ENCODE assay signal across 32 cellular contexts in the genomic region with DNA sequence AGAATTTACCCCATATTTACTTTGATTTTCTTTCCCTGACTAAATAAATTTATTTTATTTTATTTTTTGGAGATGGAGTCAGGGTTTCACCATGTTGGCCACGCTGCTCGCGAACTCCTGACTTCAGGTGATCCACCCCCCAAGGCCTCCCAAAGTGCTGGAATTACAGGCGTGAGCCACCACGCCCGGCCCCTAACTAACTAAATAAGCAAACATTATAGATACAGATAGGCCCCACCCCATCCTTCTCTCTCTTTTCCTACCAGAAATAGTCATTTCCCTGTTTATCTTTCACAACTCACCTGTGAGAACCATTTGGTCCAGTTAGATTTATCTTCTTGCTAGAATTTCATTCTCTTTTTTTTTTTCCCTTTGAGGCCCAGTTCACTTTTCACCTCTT.
"Had no signal": no experiment of that assay in that cellular context is flagged by ENCODE, and none has a peak within 500 bp of the region (broad histone marks: within the 10 kb centered on the region; RNA-seq: fewer than 3 reads in every experiment).

No MANE protein-coding gene starts in this region.

- H3K27ac ChIP-seq: adrenal gland, ascending aorta, body of pancreas, brain microvascular endothelial cell, breast epithelium had no signal

- ATAC-seq: activated naive CD4-positive, alpha-beta T cell treated with anti-CD3 and anti-CD28 coated beads, Interleukin-2, amount 50 U/mL, for 72 hours; activated naive CD8-positive, alpha-beta T cell treated with anti-CD3 and anti-CD28 coated beads, Interleukin-2, amount 50 U/mL, for 24 hours; activated T-cell treated with anti-CD3 and anti-CD28 coated beads, Interleukin-2, amount 50 U/mL, for 4 hours; activated T-cell treated with anti-CD3 and anti-CD28 coated beads, Interleukin-2, amount 50 U/mL, for 72 hours; activated T-helper 17 cell treated with anti-CD3 and anti-CD28 coated beads, Interleukin-2, amount 50 U/mL, for 72 hours; body of pancreas had no signal

- H3K9me3 ChIP-seq: adrenal gland, ascending aorta, breast epithelium had no signal

- H3K4me3 ChIP-seq: adrenal gland, ascending aorta, body of pancreas, breast epithelium, cardiac muscle cell had no signal

- DNase-seq: activated effector memory CD4-positive, alpha-beta T cell treated with anti-CD3 and anti-CD28 coated beads, Interleukin-2, amount 50 U/mL, for 16 hours; activated effector memory CD4-positive, alpha-beta T cell treated with Interleukin-2 at 50 U/mL for 16 hours; activated gamma-delta T cell; activated gamma-delta T cell treated with Interleukin-2 at 50 U/mL for 16 hours; activated naive CD4-positive, alpha-beta T cell; activated naive CD4-positive, alpha-beta T cell treated with anti-CD3 and anti-CD28 coated beads for 36 hours; activated naive CD4-positive, alpha-beta T cell treated with anti-CD3 and anti-CD28 coated beads, Interleukin-2, amount 10 ng/mL, durations not matched to agents 7 days and 5 days; activated naive CD4-positive, alpha-beta T cell treated with anti-CD3 and anti-CD28 coated beads, Interleukin-2, amount 50 U/mL, for 16 hours; activated naive CD4-positive, alpha-beta T cell treated with Interleukin-2 at 50 U/mL for 16 hours; activated naive CD8-positive, alpha-beta T cell treated with anti-CD3 and anti-CD28 coated beads for 36 hours; activated naive CD8-positive, alpha-beta T cell treated with anti-CD3 and anti-CD28 coated beads, Interleukin-2, amount 10 ng/mL, durations not matched to agents 7 days and 5 days; activated naive CD8-positive, alpha-beta T cell treated with anti-CD3 and anti-CD28 coated beads, Interleukin-2, amount 50 U/mL, for 24 hours; activated T-cell treated with anti-CD3 and anti-CD28 coated beads, Interleukin-2, amount 50 U/mL, for 1 hour; activated T-cell treated with anti-CD3 and anti-CD28 coated beads, Interleukin-2, amount 50 U/mL, for 24 hours; activated T-cell treated with anti-CD3 and anti-CD28 coated beads, Interleukin-2, amount 50 U/mL, for 4 hours; activated T-cell treated with anti-CD3 and anti-CD28 coated beads, Interleukin-2, amount 50 U/mL, for 48 hours; activated T-cell treated with anti-CD3 and anti-CD28 coated beads, Interleukin-2, amount 50 U/mL, for 72 hours; adrenal gland; amniotic stem cell; amygdala; anterior cingulate cortex; aorta; body of pancreas; brain microvascular endothelial cell; caudate nucleus; central memory CD4-positive, alpha-beta T cell; cerebellar nuclear complex had no signal

- H3K4me1 ChIP-seq: ascending aorta, body of pancreas, breast epithelium had no signal

- H3K36me3 ChIP-seq: adrenal gland, ascending aorta, brain microvascular endothelial cell, breast epithelium, cardiac muscle cell had no signal
